14 cellular contexts compared by ENCODE assay signal in genomic region chr7:122746948-122747347, GRCh38. TPM values are rescaled to one million over a fixed set of nuclear protein-coding genes. Genes with fewer than 3 reads are reported as not detected.
"Had no signal": no experiment of that assay in that cellular context is flagged by ENCODE, and none has a peak within 500 bp of the region (broad histone marks: within the 10 kb centered on the region; RNA-seq: fewer than 3 reads in every experiment).

No MANE protein-coding gene starts in this region.

- H3K27me3 Mint-ChIP-seq: activated naive CD4-positive, alpha-beta T cell treated with anti-CD3 and anti-CD28 coated beads, Interleukin-2, amount 50 U/mL, for 24 hours had no signal

- H3K4me1 Mint-ChIP-seq: activated naive CD4-positive, alpha-beta T cell treated with anti-CD3 and anti-CD28 coated beads, Interleukin-2, amount 50 U/mL, for 24 hours; nephron progenitor cell had no signal

- H3K36me3 Mint-ChIP-seq: activated naive CD4-positive, alpha-beta T cell treated with anti-CD3 and anti-CD28 coated beads, Interleukin-2, amount 50 U/mL, for 24 hours had no signal

- H3K4me3 ChIP-seq: hepatocyte, sigmoid colon, upper lobe of left lung had no signal

- H3K27me3 ChIP-seq: hepatocyte, sigmoid colon, upper lobe of left lung had no signal

- H3K36me3 ChIP-seq: sigmoid colon had no signal

- H3K4me3 Mint-ChIP-seq: activated naive CD4-positive, alpha-beta T cell treated with anti-CD3 and anti-CD28 coated beads, Interleukin-2, amount 50 U/mL, for 24 hours; nephron progenitor cell had no signal

- H3K27ac Mint-ChIP-seq: activated naive CD4-positive, alpha-beta T cell treated with anti-CD3 and anti-CD28 coated beads, Interleukin-2, amount 50 U/mL, for 24 hours; nephron progenitor cell had no signal

- H3K9me3 ChIP-seq: sigmoid colon, upper lobe of left lung had no signal

- DNase-seq: activated T-cell treated with anti-CD3 and anti-CD28 coated beads, Interleukin-2, amount 50 U/mL, for 1 hour; caudate nucleus; cortex of kidney; effector CD8-positive, alpha-beta T cell; kidney glomerular epithelial cell; mesendoderm; nephron progenitor cell; sigmoid colon; stimulated activated CD4-positive, alpha-beta T cell treated with anti-CD3 and anti-CD28 coated beads, Interleukin-12 subunit alpha, Interleukin-12 subunit beta, amount 100 ng/mL, for 4 hours; stimulated activated naive CD4-positive, alpha-beta T cell treated with Interleukin-2 at 50 U/mL for 16 hours; upper lobe of left lung had no signal

- H3K27ac ChIP-seq: hepatocyte, sigmoid colon, upper lobe of left lung had no signal

- H3K9me3 Mint-ChIP-seq: activated naive CD4-positive, alpha-beta T cell treated with anti-CD3 and anti-CD28 coated beads, Interleukin-2, amount 50 U/mL, for 24 hours; nephron progenitor cell had no signal

- H3K4me1 ChIP-seq: sigmoid colon, upper lobe of left lung had no signal

RNA-seq across cellular contexts. Expression of gene RNF133, which starts 48.0 kb away (rescaled TPM):
- polyA plus RNA-seq: liver had no signal
